In the genomic region with DNA sequence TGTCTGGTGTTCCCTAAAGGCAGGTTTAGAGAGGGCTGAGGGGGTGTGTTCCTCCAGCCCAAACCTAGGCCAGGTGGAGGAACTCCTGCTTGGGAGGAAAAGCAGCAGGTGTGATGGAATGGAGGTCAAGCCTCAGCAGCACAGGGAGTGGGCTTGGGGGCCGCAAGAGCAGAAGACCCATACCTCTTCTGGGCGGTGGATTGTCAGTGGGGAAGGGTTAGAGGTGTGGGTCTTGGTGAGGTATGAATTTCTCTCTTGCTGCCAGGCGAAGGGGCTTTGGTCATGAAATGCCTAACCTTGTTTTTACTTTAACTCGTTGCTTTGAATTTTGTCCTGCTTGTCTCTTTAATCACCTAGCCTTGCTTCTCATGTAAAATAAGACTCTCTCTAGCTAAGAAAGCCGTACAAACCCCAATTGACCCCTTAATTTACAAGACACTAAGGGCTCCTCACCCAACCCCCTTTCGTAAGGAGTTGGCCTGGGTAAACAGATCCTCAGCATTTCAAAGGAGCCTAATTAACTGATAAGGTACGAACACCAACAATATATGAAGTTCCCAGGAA, we compare ENCODE assay signal across 18 cellular contexts. TPM values are rescaled to one million over a fixed set of nuclear protein-coding genes. Genes with fewer than 3 reads are reported as not detected.
DNase-seq lines count a peak whose midpoint lies in the region; ATAC-seq and TF ChIP-seq lines count a peak whose summit lies in the region.
"Had no signal": no experiment of that assay in that cellular context is flagged by ENCODE, and none has a peak within 500 bp of the region (broad histone marks: within the 10 kb centered on the region; RNA-seq: fewer than 3 reads in every experiment).

No MANE protein-coding gene starts in this region.

- H3K27me3 Mint-ChIP-seq in activated naive CD8-positive, alpha-beta T cell treated with anti-CD3 and anti-CD28 coated beads, Interleukin-2, amount 10 ng/mL, durations not matched to agents 7 days and 5 days = no peaks in the 10 kb centered on the region
- no peaks in the 10 kb centered on the region for H3K27me3 Mint-ChIP-seq in activated naive CD8-positive, alpha-beta T cell treated with anti-CD3 and anti-CD28 coated beads for 36 hours
- no peaks in the 10 kb centered on the region for H3K27me3 Mint-ChIP-seq in WTC11 (ENCODE audit: low read depth)

- POLR2A ChIA-PET in activated naive CD8-positive, alpha-beta T cell treated with anti-CD3 and anti-CD28 coated beads, Interleukin-2, amount 10 ng/mL, durations not matched to agents 7 days and 5 days (lab: Charles Lee) = no interaction called here
- POLR2A ChIA-PET in WTC11 (lab: Charles Lee) = interaction anchor here (0.5 to 1.2 kb wide), 3 partner anchors 17 to 310 kb away, joined by 3 to 4 read pairs (median 3); no protein-coding TSS in a partner anchor

- H3K27me3 ChIP-seq in iPS-18a (ENCODE audit: control insufficient read depth, insufficient read depth, low read length) = no peaks in the 10 kb centered on the region
- no peaks in the 10 kb centered on the region for H3K27me3 ChIP-seq in WERI-Rb-1 (ENCODE audit: insufficient read depth, low read depth, severe bottlenecking)
- H3K27me3 ChIP-seq: BLaER1 treated with 17β-estradiol and CSF1 and Interleukin-3, amounts not matched to agents 10 nM and 100 nM; MG63 had no signal

- TF ChIP-seq CTCF in WTC11 (IDR thresholded peaks at IDR 0.05) (no peak), WERI-Rb-1 (IDR thresholded peaks at IDR 0.05; ENCODE audit: low read depth, low read length) (no peak)

- no peaks in the 10 kb centered on the region for H3K9me3 Mint-ChIP-seq in activated naive CD8-positive, alpha-beta T cell treated with anti-CD3 and anti-CD28 coated beads, Interleukin-2, amount 10 ng/mL, durations not matched to agents 7 days and 5 days
- H3K9me3 Mint-ChIP-seq in activated naive CD8-positive, alpha-beta T cell treated with anti-CD3 and anti-CD28 coated beads for 36 hours = no peaks in the 10 kb centered on the region
- no peaks in the 10 kb centered on the region for H3K9me3 Mint-ChIP-seq in WTC11

- no peak for ATAC-seq in activated naive CD8-positive, alpha-beta T cell treated with anti-CD3 and anti-CD28 coated beads, Interleukin-2, amount 10 ng/mL, durations not matched to agents 7 days and 5 days (ENCODE audit: low read depth)
- ATAC-seq in WTC11 (peak; percentile 51), GM21737 (IDR thresholded peaks at IDR 0.05; ENCODE audit: unreplicated experiment) (no peak), HG02798 (IDR thresholded peaks at IDR 0.05; ENCODE audit: poor library complexity, unreplicated experiment) (no peak)
- ATAC-seq: GM12878 had no signal

- H3K9ac ChIP-seq in iPS-18a (ENCODE audit: low read length) = no peak overlapping the region
- H3K9ac ChIP-seq: BLaER1 treated with 17β-estradiol and CSF1 and Interleukin-3, amounts not matched to agents 10 nM and 100 nM had no signal

- no peaks in the 10 kb centered on the region for H3K4me1 Mint-ChIP-seq in activated naive CD8-positive, alpha-beta T cell treated with anti-CD3 and anti-CD28 coated beads, Interleukin-2, amount 10 ng/mL, durations not matched to agents 7 days and 5 days
- H3K4me1 Mint-ChIP-seq in activated naive CD8-positive, alpha-beta T cell treated with anti-CD3 and anti-CD28 coated beads for 36 hours = peaks cover 2% of the 10 kb centered on the region
- peaks cover 36% of the 10 kb centered on the region for H3K4me1 Mint-ChIP-seq in WTC11

- peak overlapping the region; percentile 25 for H3K27ac Mint-ChIP-seq in activated naive CD8-positive, alpha-beta T cell treated with anti-CD3 and anti-CD28 coated beads, Interleukin-2, amount 10 ng/mL, durations not matched to agents 7 days and 5 days
- no peak overlapping the region for H3K27ac Mint-ChIP-seq in activated naive CD8-positive, alpha-beta T cell treated with anti-CD3 and anti-CD28 coated beads for 36 hours
- H3K27ac Mint-ChIP-seq in WTC11 = peak overlapping the region; percentile 43

- H3K4me3 Mint-ChIP-seq in activated naive CD8-positive, alpha-beta T cell treated with anti-CD3 and anti-CD28 coated beads, Interleukin-2, amount 10 ng/mL, durations not matched to agents 7 days and 5 days = no peak overlapping the region
- H3K4me3 Mint-ChIP-seq in activated naive CD8-positive, alpha-beta T cell treated with anti-CD3 and anti-CD28 coated beads for 36 hours = no peak overlapping the region
- peak overlapping the region; percentile 56 for H3K4me3 Mint-ChIP-seq in WTC11

- no peak for DNase-seq in activated naive CD8-positive, alpha-beta T cell treated with anti-CD3 and anti-CD28 coated beads, Interleukin-2, amount 10 ng/mL, durations not matched to agents 7 days and 5 days
- no peak for DNase-seq in activated naive CD8-positive, alpha-beta T cell treated with anti-CD3 and anti-CD28 coated beads for 36 hours
- DNase-seq in WTC11 (ENCODE audit: low spot score) (no peak), D341Med (ENCODE audit: low spot score) (no peak), WERI-Rb-1 (no peak)
- DNase-seq: COR-L47, DMS53, MG63, NCI-H1105, NCI-H1694 treated with DMSO at 0.1 percent for 48 hours, NCI-H446, NCI-H82, SHP77 treated with DMSO at 0.1 percent for 48 hours had no signal

- H3K36me3 Mint-ChIP-seq in activated naive CD8-positive, alpha-beta T cell treated with anti-CD3 and anti-CD28 coated beads, Interleukin-2, amount 10 ng/mL, durations not matched to agents 7 days and 5 days = peaks cover 18% of the 10 kb centered on the region
- H3K36me3 Mint-ChIP-seq in activated naive CD8-positive, alpha-beta T cell treated with anti-CD3 and anti-CD28 coated beads for 36 hours = peaks cover 19% of the 10 kb centered on the region
- peaks cover 77% of the 10 kb centered on the region for H3K36me3 Mint-ChIP-seq in WTC11

- H3K36me3 ChIP-seq in iPS-18a (ENCODE audit: control insufficient read depth, low read depth, low read length) (peaks cover 70% of the 10 kb centered on the region), WERI-Rb-1 (peaks cover 92% of the 10 kb centered on the region)

- H3K4me1 ChIP-seq in iPS-18a (ENCODE audit: control insufficient read depth, low read depth, low read length) = peaks cover 25% of the 10 kb centered on the region
- H3K4me1 ChIP-seq: BLaER1 treated with 17β-estradiol and CSF1 and Interleukin-3, amounts not matched to agents 10 nM and 100 nM had no signal

- H3K4me3 ChIP-seq in iPS-18a (ENCODE audit: low read length) (peak overlapping the region; percentile 5), WERI-Rb-1 (ENCODE audit: low read depth, low read length) (no peak overlapping the region)
- H3K4me3 ChIP-seq: BLaER1 treated with 17β-estradiol and CSF1 and Interleukin-3, amounts not matched to agents 10 nM and 100 nM; GM12878; MG63 had no signal

- no peaks in the 10 kb centered on the region for H3K9me3 ChIP-seq in iPS-18a (ENCODE audit: control insufficient read depth, low read depth, low read length)
- no peaks in the 10 kb centered on the region for H3K9me3 ChIP-seq in WERI-Rb-1 (ENCODE audit: severe bottlenecking)
- H3K9me3 ChIP-seq: BLaER1 treated with 17β-estradiol and CSF1 and Interleukin-3, amounts not matched to agents 10 nM and 100 nM; MG63 had no signal

- H3K27ac ChIP-seq in iPS-18a (ENCODE audit: low read length) (no peak overlapping the region), WERI-Rb-1 (no peak overlapping the region)
- H3K27ac ChIP-seq: BLaER1 treated with 17β-estradiol and CSF1 and Interleukin-3, amounts not matched to agents 10 nM and 100 nM had no signal

- CTCF ChIA-PET in WTC11 (lab: Charles Lee) = interaction anchor here (1.0 to 8.9 kb wide), 5 partner anchors 8 to 317 kb away, joined by 3 to 145 read pairs (median 6); no protein-coding TSS in a partner anchor

TF ChIP-seq in WTC11, 78 proteins besides CTCF, POLR2A, EP300 and RAD21:
- TF ChIP-seq RELA (CRISPR knock-in tag; IDR thresholded peaks at IDR 0.05; ENCODE audit: borderline replicate concordance) (no peak), NR1H2 (CRISPR knock-in tag; IDR thresholded peaks at IDR 0.05) (no peak), PRDM15 (CRISPR knock-in tag; IDR thresholded peaks at IDR 0.05) (peak; percentile 37; the same call in 1 of the 2 replicates), JUN (CRISPR knock-in tag; IDR thresholded peaks at IDR 0.05) (no peak), ELF4 (CRISPR knock-in tag; IDR thresholded peaks at IDR 0.05; ENCODE audit: low read depth) (no peak)
TF ChIP-seq in WTC11: peak in this region for 1.

RNA-seq across cellular contexts. Expression of gene DHX30, which starts 38.9 kb away (rescaled TPM):
- 10 to 100 TPM; 76.7 to 78.1 TPM for total RNA-seq in activated naive CD8-positive, alpha-beta T cell treated with anti-CD3 and anti-CD28 coated beads, Interleukin-2, amount 10 ng/mL, durations not matched to agents 7 days and 5 days
- total RNA-seq in activated naive CD8-positive, alpha-beta T cell treated with anti-CD3 and anti-CD28 coated beads for 36 hours = 100 to 1,000 TPM; 105 to 110 TPM
- 97.3 to 99.2 TPM (median 98.1 TPM) in 3 replicates for total RNA-seq in WTC11 (2021)
